In the genomic region with DNA sequence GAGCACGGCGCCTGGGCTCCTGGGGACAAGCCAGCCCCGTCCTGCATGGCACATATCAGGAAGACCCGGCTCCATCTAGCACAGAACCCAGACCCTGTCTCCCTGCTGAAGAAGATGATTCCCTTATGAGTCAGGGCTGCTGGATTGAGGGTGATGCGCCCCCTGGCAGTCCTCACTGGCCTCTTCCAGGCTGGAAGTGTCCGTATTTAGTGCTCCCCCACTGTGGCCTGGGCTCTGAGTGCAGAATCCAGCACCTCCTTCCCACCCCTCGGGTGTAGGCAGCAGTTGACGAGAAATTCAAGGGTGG, we compare ENCODE assay signal across 11 cellular contexts. TPM values are rescaled to one million over a fixed set of nuclear protein-coding genes. Genes with fewer than 3 reads are reported as not detected.
DNase-seq lines count a peak whose midpoint lies in the region; ATAC-seq and TF ChIP-seq lines count a peak whose summit lies in the region.
"Had no signal": no experiment of that assay in that cellular context is flagged by ENCODE, and none has a peak within 500 bp of the region (broad histone marks: within the 10 kb centered on the region; RNA-seq: fewer than 3 reads in every experiment).

No MANE protein-coding gene starts in this region.

- H3K36me3 ChIP-seq in fibroblast of lung (ENCODE audit: control insufficient read depth, insufficient read depth, low read length): no peaks in the 10 kb centered on the region
- H3K36me3 ChIP-seq: right lobe of liver had no signal

- H3K27me3 ChIP-seq in fibroblast of lung (ENCODE audit: control insufficient read depth, insufficient read depth, low read length): no peaks in the 10 kb centered on the region
- H3K27me3 ChIP-seq: right lobe of liver had no signal

- H3K4me3 ChIP-seq in fibroblast of lung (replicated peaks in 1 of 4; ENCODE audit: control extremely low read depth in 1 of 4, insufficient read depth in 1 of 4, low read depth in 3 of 4, low read length in 4 of 4) (no peak overlapping the region), retinal pigment epithelial cell (ENCODE audit: low read length) (no peak overlapping the region)
- H3K4me3 ChIP-seq: right lobe of liver had no signal

- peak; percentile 35 to 57 for TF ChIP-seq CTCF in fibroblast of lung (conservative IDR thresholded peaks at IDR 0.05 in 1 of 2, IDR thresholded peaks at IDR 0.05 in 1 of 2; ENCODE audit: low read depth in 1 of 2, low read length in 2 of 2)
- TF ChIP-seq CTCF in retinal pigment epithelial cell (conservative IDR thresholded peaks at IDR 0.05; ENCODE audit: low read depth, low read length): peak; percentile 15

- H3K27ac ChIP-seq in fibroblast of lung (ENCODE audit: insufficient read depth, low read length): peak overlapping the region; percentile 62
- H3K27ac ChIP-seq: 22Rv1, right lobe of liver had no signal

- H3K4me2 ChIP-seq in fibroblast of lung (ENCODE audit: extremely low read depth, insufficient read depth, low read length): peak overlapping the region; percentile 64

- no peak overlapping the region for H2AFZ ChIP-seq in fibroblast of lung (ENCODE audit: low read length)

- ATAC-seq in GM19467 (IDR thresholded peaks at IDR 0.05; ENCODE audit: unreplicated experiment): no peak

- peaks cover 13% of the 10 kb centered on the region for H3K4me1 ChIP-seq in fibroblast of lung (ENCODE audit: control insufficient read depth, extremely low read depth, insufficient read depth, low read length)
- H3K4me1 ChIP-seq: right lobe of liver had no signal

- H4K20me1 ChIP-seq in fibroblast of lung (ENCODE audit: control insufficient read depth, extremely low read depth, insufficient read depth, low read length): no peaks in the 10 kb centered on the region

- peak overlapping the region; percentile 55 for H3K9ac ChIP-seq in fibroblast of lung (ENCODE audit: insufficient read depth, low read length)

- no peaks in the 10 kb centered on the region for H3K9me3 ChIP-seq in fibroblast of lung (ENCODE audit: control insufficient read depth, insufficient read depth, low read depth, low read length)
- H3K9me3 ChIP-seq: right lobe of liver had no signal

- H3K79me2 ChIP-seq in fibroblast of lung (ENCODE audit: control insufficient read depth, insufficient read depth, low read length): no peaks in the 10 kb centered on the region

- peak; percentile 45 for DNase-seq in DMS 273 (lab: John Stamatoyannopoulos, UW; ENCODE audit: unreplicated experiment)
- no peak for DNase-seq in DMS 273 treated with DMSO at 0.1 percent for 48 hours (lab: John Stamatoyannopoulos, UW)
- peak; percentile 87 for DNase-seq in RPMI7951 (ENCODE audit: low read depth)
- peak; percentile 54 to 68 for DNase-seq in fibroblast of lung (ENCODE audit: low read depth in 2 of 2)
- DNase-seq in retinal pigment epithelial cell (ENCODE audit: low read depth): no peak
- DNase-seq in activated gamma-delta T cell (lab: John Stamatoyannopoulos, UW): no peak
- DNase-seq in activated CD4-positive, alpha-beta T cell treated with anti-CD3 and anti-CD28 coated beads, Interleukin-2, amount 50 U/mL, for 1 hour: no peak
- DNase-seq: amygdala, right lobe of liver had no signal

RNA-seq across cellular contexts. Expression of a gene that starts 14.9 kb away (rescaled TPM):
- 1.1 and 1.2 TPM in 2 replicates for total RNA-seq in RPMI7951 (2014; rRNA removed; shearing (Covaris generic))
- total RNA-seq in fibroblast of lung: 0.17 and 0.26 TPM in 2 replicates
- 0.05 and 0.11 TPM in 2 replicates for polyA plus RNA-seq in fibroblast of lung
- polyA plus RNA-seq in fibroblast of lung (2012): 0.08 and 0.16 TPM in 2 replicates
- polyA minus RNA-seq in fibroblast of lung (ENCODE audit: low replicate concordance): not detected in 2 replicates

RNA-seq across cellular contexts. Expression of a gene that starts 55.5 kb away (rescaled TPM):
- 32.4 and 56.2 TPM in 2 replicates for total RNA-seq in RPMI7951 (2014; rRNA removed; shearing (Covaris generic))
- 42.4 and 57.1 TPM in 2 replicates for total RNA-seq in fibroblast of lung
- polyA plus RNA-seq in fibroblast of lung: 20.5 and 28.1 TPM in 2 replicates
- 28.7 and 32.9 TPM in 2 replicates for polyA plus RNA-seq in fibroblast of lung (2012)
- polyA minus RNA-seq in fibroblast of lung (ENCODE audit: low replicate concordance): 98.4 and 197 TPM in 2 replicates

Comparison
In these comparisons a context has a peak if more than half of its experiments do, and no peak if none do; other contexts are left out.
1. DNase-seq: peak in DMS 273 (single experiment), RPMI7951 (single experiment) and fibroblast of lung (2 of 2); none in DMS 273 treated with DMSO at 0.1 percent for 48 hours (single experiment), retinal pigment epithelial cell (single experiment), activated gamma-delta T cell (single experiment) and activated CD4-positive, alpha-beta T cell treated with anti-CD3 and anti-CD28 coated beads, Interleukin-2, amount 50 U/mL, for 1 hour (single experiment).